ENCODE assay signal across 22 cellular contexts in genomic region chr9:125483697-125484096, GRCh38.
"Had no signal": no experiment of that assay in that cellular context is flagged by ENCODE, and none has a peak within 500 bp of the region (broad histone marks: within the 10 kb centered on the region; RNA-seq: fewer than 3 reads in every experiment).

No MANE protein-coding gene starts in this region.

- H3K4me1 ChIP-seq: pancreas had no signal

- DNase-seq: activated CD4-positive, alpha-beta T cell treated with anti-CD3 and anti-CD28 coated beads for 36 hours; activated CD4-positive, CD25-positive, alpha-beta regulatory T cell; activated CD8-positive, alpha-beta memory T cell treated with anti-CD3 and anti-CD28 coated beads, Interleukin-2, amount 10 ng/mL, durations not matched to agents 7 days and 5 days; activated CD8-positive, alpha-beta T cell treated with anti-CD3 and anti-CD28 coated beads, Interleukin-2, amount 10 ng/mL, durations not matched to agents 7 days and 5 days; activated T-cell treated with anti-CD3 and anti-CD28 coated beads, Interleukin-2, amount 50 U/mL, for 48 hours; aorta; body of pancreas; effector CD8-positive, alpha-beta T cell; esophagus squamous epithelium; left lung; mesendoderm; pancreas; psoas muscle; spleen; stimulated activated naive CD4-positive, alpha-beta T cell treated with Interleukin-2 at 50 U/mL for 16 hours; trophoblast cell had no signal

- H3K36me3 ChIP-seq: pancreas, right atrium auricular region had no signal

- H3K9me3 ChIP-seq: body of pancreas, esophagus squamous epithelium, left lung, pancreas, psoas muscle, right atrium auricular region, spleen, thoracic aorta had no signal

- ATAC-seq: activated CD4-positive, alpha-beta T cell treated with anti-CD3 and anti-CD28 coated beads for 36 hours; activated CD8-positive, alpha-beta memory T cell treated with anti-CD3 and anti-CD28 coated beads, Interleukin-2, amount 10 ng/mL, durations not matched to agents 7 days and 5 days; activated CD8-positive, alpha-beta T cell treated with anti-CD3 and anti-CD28 coated beads, Interleukin-2, amount 10 ng/mL, durations not matched to agents 7 days and 5 days; psoas muscle had no signal

- H3K27ac ChIP-seq: psoas muscle, thoracic aorta had no signal

- H3K4me3 Mint-ChIP-seq: activated CD4-positive, alpha-beta T cell treated with anti-CD3 and anti-CD28 coated beads for 36 hours; activated CD8-positive, alpha-beta memory T cell treated with anti-CD3 and anti-CD28 coated beads, Interleukin-2, amount 10 ng/mL, durations not matched to agents 7 days and 5 days; activated CD8-positive, alpha-beta T cell treated with anti-CD3 and anti-CD28 coated beads, Interleukin-2, amount 10 ng/mL, durations not matched to agents 7 days and 5 days; activated naive CD4-positive, alpha-beta T cell treated with anti-CD3 and anti-CD28 coated beads, Interleukin-2, amount 50 U/mL, for 24 hours; T-helper 2 cell treated with Interferon-gamma antibody and Interleukin-4, amounts not matched to agents 5 μg/mL and 100 μg/mL, for 36 hours had no signal

- H3K4me1 Mint-ChIP-seq: activated CD4-positive, alpha-beta T cell treated with anti-CD3 and anti-CD28 coated beads for 36 hours; activated CD8-positive, alpha-beta memory T cell treated with anti-CD3 and anti-CD28 coated beads, Interleukin-2, amount 10 ng/mL, durations not matched to agents 7 days and 5 days; activated naive CD4-positive, alpha-beta T cell treated with anti-CD3 and anti-CD28 coated beads, Interleukin-2, amount 50 U/mL, for 24 hours had no signal

- H3K27ac Mint-ChIP-seq: activated CD4-positive, alpha-beta T cell treated with anti-CD3 and anti-CD28 coated beads for 36 hours; activated CD8-positive, alpha-beta memory T cell treated with anti-CD3 and anti-CD28 coated beads, Interleukin-2, amount 10 ng/mL, durations not matched to agents 7 days and 5 days; activated CD8-positive, alpha-beta T cell treated with anti-CD3 and anti-CD28 coated beads, Interleukin-2, amount 10 ng/mL, durations not matched to agents 7 days and 5 days; activated naive CD4-positive, alpha-beta T cell treated with anti-CD3 and anti-CD28 coated beads, Interleukin-2, amount 50 U/mL, for 24 hours; activated T-helper 2 cell treated with anti-CD3 and anti-CD28 coated beads, Interferon-gamma antibody, Interleukin-2, Interleukin-4, amounts not matched to agents 10 μg/mL and 5 μg/mL and 100 μg/mL, durations not matched to agents 14 hours and 24 hours and 36 hours; T-helper 2 cell treated with Interferon-gamma antibody and Interleukin-4, amounts not matched to agents 5 μg/mL and 100 μg/mL, for 36 hours had no signal

- H3K4me3 ChIP-seq: body of pancreas, esophagus squamous epithelium, left lung, lung, pancreas, psoas muscle, right atrium auricular region, spleen, thoracic aorta had no signal

- H3K9me3 Mint-ChIP-seq: activated naive CD4-positive, alpha-beta T cell treated with anti-CD3 and anti-CD28 coated beads, Interleukin-2, amount 50 U/mL, for 24 hours; activated T-helper 2 cell treated with anti-CD3 and anti-CD28 coated beads, Interferon-gamma antibody, Interleukin-2, Interleukin-4, amounts not matched to agents 10 μg/mL and 5 μg/mL and 100 μg/mL, durations not matched to agents 14 hours and 24 hours and 36 hours; T-helper 2 cell treated with Interferon-gamma antibody and Interleukin-4, amounts not matched to agents 5 μg/mL and 100 μg/mL, for 36 hours had no signal

- H3K27me3 Mint-ChIP-seq: activated CD4-positive, alpha-beta T cell treated with anti-CD3 and anti-CD28 coated beads for 36 hours; activated CD8-positive, alpha-beta memory T cell treated with anti-CD3 and anti-CD28 coated beads, Interleukin-2, amount 10 ng/mL, durations not matched to agents 7 days and 5 days; activated naive CD4-positive, alpha-beta T cell treated with anti-CD3 and anti-CD28 coated beads, Interleukin-2, amount 50 U/mL, for 24 hours had no signal

- H3K27me3 ChIP-seq: body of pancreas, esophagus squamous epithelium, left lung, pancreas, right atrium auricular region, spleen had no signal
